ENCODE assay signal across 8 cellular contexts in genomic region chr1:121118480-121118824, GRCh38.
DNase-seq lines count a peak whose midpoint lies in the region; ATAC-seq and TF ChIP-seq lines count a peak whose summit lies in the region.
"Not testable (repeated sequence)": the region's sequence is repeated elsewhere in the genome, so short reads cannot be mapped to it uniquely, and the experiment has no call there.

No MANE protein-coding gene starts in this region.

- H3K27ac ChIP-seq in CD8-positive, alpha-beta T cell (ENCODE audit: low read depth, low read length): not testable (repeated sequence)
- H3K27ac ChIP-seq in coronary artery (peak overlapping the region; percentile 66 to 74), gastroesophageal sphincter (peak overlapping the region; percentile 31 to 84 (median 80)), thoracic aorta (peak overlapping the region; percentile 58 to 60)

- H3K4me1 Mint-ChIP-seq in CD8-positive, alpha-beta T cell (ENCODE audit: low read depth); activated naive CD4-positive, alpha-beta T cell treated with anti-CD3 and anti-CD28 coated beads for 36 hours (ENCODE audit: low read depth): not testable (repeated sequence)

- H3K36me3 Mint-ChIP-seq in CD8-positive, alpha-beta T cell; activated naive CD4-positive, alpha-beta T cell treated with anti-CD3 and anti-CD28 coated beads for 36 hours (ENCODE audit: low read depth): not testable (repeated sequence)

- not testable (repeated sequence) for H3K36me3 ChIP-seq in CD8-positive, alpha-beta T cell (ENCODE audit: insufficient read depth, low read length); gastroesophageal sphincter; thoracic aorta

- POLR2A ChIA-PET in CD8-positive, alpha-beta T cell (lab: Charles Lee): not testable (repeated sequence)

- not testable (repeated sequence) for TF ChIP-seq CTCF in CD8-positive, alpha-beta T cell (IDR thresholded peaks at IDR 0.05); coronary artery (IDR thresholded peaks at IDR 0.05); gastroesophageal sphincter (IDR thresholded peaks at IDR 0.05); lower leg skin (IDR thresholded peaks at IDR 0.05); thoracic aorta (IDR thresholded peaks at IDR 0.05)

- DNase-seq in CD8-positive, alpha-beta T cell; activated naive CD4-positive, alpha-beta T cell treated with anti-CD3 and anti-CD28 coated beads for 36 hours; coronary artery (ENCODE audit: low spot score); lower leg skin (ENCODE audit: low spot score in 2 of 2); thoracic aorta (ENCODE audit: low spot score): not testable (repeated sequence)
- DNase-seq in RPMI7951 (ENCODE audit: low read depth) (peak; percentile 17), renal cortical epithelial cell (ENCODE audit: low read depth) (peak; percentile 37)

- WGBS in gastroesophageal sphincter (ENCODE audit: low coverage in 1 of 2), 2 donors: no CpG with 5 or more reads among the region's 20 CpGs
- WGBS in lower leg skin, 2 donors: no CpG with 5 or more reads among the region's 20 CpGs

- not testable (repeated sequence) for H3K9me3 ChIP-seq in CD8-positive, alpha-beta T cell (ENCODE audit: low read length); gastroesophageal sphincter; thoracic aorta

- CTCF ChIA-PET in CD8-positive, alpha-beta T cell (lab: Charles Lee); activated naive CD4-positive, alpha-beta T cell treated with anti-CD3 and anti-CD28 coated beads for 36 hours (lab: Charles Lee): not testable (repeated sequence)

- not testable (repeated sequence) for H3K27me3 ChIP-seq in CD8-positive, alpha-beta T cell (ENCODE audit: insufficient read depth, low read length); gastroesophageal sphincter; thoracic aorta (replicated peaks; ENCODE audit: insufficient read depth)

- TF ChIP-seq POLR2A in gastroesophageal sphincter (IDR thresholded peaks at IDR 0.05); lower leg skin (IDR thresholded peaks at IDR 0.05): not testable (repeated sequence)

- not testable (repeated sequence) for H3K27ac Mint-ChIP-seq in CD8-positive, alpha-beta T cell; activated naive CD4-positive, alpha-beta T cell treated with anti-CD3 and anti-CD28 coated beads for 36 hours

- peak; percentile 45 for ATAC-seq in CD8-positive, alpha-beta T cell
- not testable (repeated sequence) for ATAC-seq in gastroesophageal sphincter
- ATAC-seq in thoracic aorta (ENCODE audit: insufficient number of reproducible peaks, low FRiP score, low read depth): peak; percentile 51

- not testable (repeated sequence) for H3K4me3 ChIP-seq in CD8-positive, alpha-beta T cell (ENCODE audit: low read depth, low read length)
- H3K4me3 ChIP-seq in coronary artery: peak overlapping the region; percentile 69
- H3K4me3 ChIP-seq in gastroesophageal sphincter: peak overlapping the region; percentile 13 to 53
- peak overlapping the region; percentile 3 for H3K4me3 ChIP-seq in lower leg skin (ENCODE audit: low read depth, poor library complexity, severe bottlenecking)
- peak overlapping the region; percentile 69 for H3K4me3 ChIP-seq in thoracic aorta

- H3K4me1 ChIP-seq in CD8-positive, alpha-beta T cell (ENCODE audit: insufficient read depth, low read length); gastroesophageal sphincter; thoracic aorta (ENCODE audit: control insufficient read depth in 1 of 2, low read depth in 2 of 2): not testable (repeated sequence)

- not testable (repeated sequence) for H3K27me3 Mint-ChIP-seq in CD8-positive, alpha-beta T cell (ENCODE audit: low read depth); activated naive CD4-positive, alpha-beta T cell treated with anti-CD3 and anti-CD28 coated beads for 36 hours (ENCODE audit: low read depth)

- intact Hi-C loops in CD8-positive, alpha-beta T cell (cut with DNase I, micrococcal nuclease); activated naive CD4-positive, alpha-beta T cell treated with anti-CD3 and anti-CD28 coated beads for 36 hours (cut with micrococcal nuclease); lower leg skin (cut with DNase I; ENCODE audit: low total_unique reads): not testable (repeated sequence)

- H3K4me3 Mint-ChIP-seq in CD8-positive, alpha-beta T cell: peak overlapping the region; percentile 11
- H3K4me3 Mint-ChIP-seq in activated naive CD4-positive, alpha-beta T cell treated with anti-CD3 and anti-CD28 coated beads for 36 hours: peak overlapping the region; percentile 50

- not testable (repeated sequence) for TF ChIP-seq EP300 in gastroesophageal sphincter (IDR thresholded peaks at IDR 0.05)

- H3K9me3 Mint-ChIP-seq in CD8-positive, alpha-beta T cell; activated naive CD4-positive, alpha-beta T cell treated with anti-CD3 and anti-CD28 coated beads for 36 hours: not testable (repeated sequence)
